In genomic region chrX:50100188-50100587, GRCh38 we compare ENCODE assay signal across 10 cellular contexts.
DNase-seq lines count a peak whose midpoint lies in the region; ATAC-seq, FAIRE-seq and TF ChIP-seq lines count a peak whose summit lies in the region.
"Had no signal": no experiment of that assay in that cellular context is flagged by ENCODE, and none has a peak within 500 bp of the region (broad histone marks: within the 10 kb centered on the region; RNA-seq: fewer than 3 reads in every experiment).

No MANE protein-coding gene starts in this region.

- intact Hi-C loops in kidney (cut with DNase I) = no loop called here

- DNase-seq in AG08395 (ENCODE audit: low spot score) (peak; percentile 11), kidney (no peak), NCI-H446 (lab: John Stamatoyannopoulos, UW) (no peak), activated T-cell treated with anti-CD3 and anti-CD28 coated beads for 4 hours (no peak)
- DNase-seq: NCI-H510A, right cardiac atrium had no signal

- H3K4me1 Mint-ChIP-seq in stimulated activated memory B cell treated with anti-CD40 and anti-IgM and Interleukin-4, amounts not matched to agents 10 μg/mL and 1 μg/mL and 100 μg/mL, for 72 hours = no peaks in the 10 kb centered on the region

- H3K9ac ChIP-seq in kidney (ENCODE audit: low read length in 2 of 2) = no peak overlapping the region

- H3K36me3 ChIP-seq in kidney (ENCODE audit: control insufficient read depth in 1 of 2, insufficient read depth in 2 of 2, low read length in 2 of 2) = no peaks in the 10 kb centered on the region

- H3K36me3 Mint-ChIP-seq in stimulated activated memory B cell treated with anti-CD40 and anti-IgM and Interleukin-4, amounts not matched to agents 10 μg/mL and 1 μg/mL and 100 μg/mL, for 72 hours = no peaks in the 10 kb centered on the region

- no peak overlapping the region for H3K4me3 Mint-ChIP-seq in stimulated activated memory B cell treated with anti-CD40 and anti-IgM and Interleukin-4, amounts not matched to agents 10 μg/mL and 1 μg/mL and 100 μg/mL, for 72 hours

- no peak overlapping the region for H3K4me3 ChIP-seq in kidney (ENCODE audit: low read length in 2 of 2)

- H3K9me3 ChIP-seq in kidney (ENCODE audit: control insufficient read depth in 1 of 2, low read length in 2 of 2) = no peaks in the 10 kb centered on the region

- FAIRE-seq in kidney (lab: Jason Lieb, UNC) = peak; percentile 49

- H3K27ac Mint-ChIP-seq in stimulated activated memory B cell treated with anti-CD40 and anti-IgM and Interleukin-4, amounts not matched to agents 10 μg/mL and 1 μg/mL and 100 μg/mL, for 72 hours = no peak overlapping the region

- no peaks in the 10 kb centered on the region for H3K27me3 Mint-ChIP-seq in stimulated activated memory B cell treated with anti-CD40 and anti-IgM and Interleukin-4, amounts not matched to agents 10 μg/mL and 1 μg/mL and 100 μg/mL, for 72 hours

- peak; percentile 45 for ATAC-seq in GM18868 (IDR thresholded peaks at IDR 0.05; ENCODE audit: unreplicated experiment)
- peak; percentile 86 for ATAC-seq in SK-N-SH treated with all-trans-retinoic acid at 6 μM for 48 hours
- no peak for ATAC-seq in HG02763 (IDR thresholded peaks at IDR 0.05; ENCODE audit: unreplicated experiment)
- ATAC-seq in stimulated activated memory B cell treated with anti-CD40 and anti-IgM and Interleukin-4, amounts not matched to agents 10 μg/mL and 1 μg/mL and 100 μg/mL, for 72 hours = no peak

- peak; percentile 33 for TF ChIP-seq CTCF in kidney (IDR thresholded peaks at IDR 0.05; ENCODE audit: borderline replicate concordance, extremely low read depth, insufficient read depth)

- no peak overlapping the region for H3K27ac ChIP-seq in kidney (ENCODE audit: low read depth in 2 of 2, low read length in 2 of 2)

- H3K4me1 ChIP-seq in kidney (ENCODE audit: control insufficient read depth in 1 of 2, insufficient read depth in 1 of 2, low read depth in 1 of 2, low read length in 2 of 2) = peaks cover 0 to 15% of the 10 kb centered on the region in 2 donors

- H3K9me3 Mint-ChIP-seq in stimulated activated memory B cell treated with anti-CD40 and anti-IgM and Interleukin-4, amounts not matched to agents 10 μg/mL and 1 μg/mL and 100 μg/mL, for 72 hours = no peaks in the 10 kb centered on the region

TF ChIP-seq in SK-N-SH treated with all-trans-retinoic acid at 6 μM for 48 hours, 23 proteins besides CTCF, POLR2A, EP300 and RAD21:
- TF ChIP-seq SNAI2 (CRISPR knock-in tag; IDR thresholded peaks at IDR 0.05) (no peak), ZC3H10 (CRISPR knock-in tag; IDR thresholded peaks at IDR 0.05) (no peak), CSRNP3 (CRISPR knock-in tag; IDR thresholded peaks at IDR 0.05) (no peak), ZNF70 (CRISPR knock-in tag; IDR thresholded peaks at IDR 0.05) (no peak), RARB (CRISPR knock-in tag; IDR thresholded peaks at IDR 0.05) (no peak), ZFP3 (CRISPR knock-in tag; IDR thresholded peaks at IDR 0.05) (no peak), PPARA (CRISPR knock-in tag; IDR thresholded peaks at IDR 0.05; ENCODE audit: borderline replicate concordance) (no peak), GLIS3 (CRISPR knock-in tag; IDR thresholded peaks at IDR 0.05) (no peak), OSR1 (CRISPR knock-in tag; IDR thresholded peaks at IDR 0.05) (no peak), ARNTL (CRISPR knock-in tag; IDR thresholded peaks at IDR 0.05; ENCODE audit: borderline replicate concordance, low read depth) (no peak), PATZ1 (CRISPR knock-in tag; IDR thresholded peaks at IDR 0.05; ENCODE audit: borderline replicate concordance) (no peak), ZFP30 (CRISPR knock-in tag; IDR thresholded peaks at IDR 0.05) (no peak)

Comparison
In these comparisons a context has a peak if more than half of its experiments do, and no peak if none do; other contexts are left out.
1. ATAC-seq: peak in GM18868 (single experiment) and SK-N-SH treated with all-trans-retinoic acid at 6 μM for 48 hours (single experiment); none in HG02763 (single experiment) and stimulated activated memory B cell treated with anti-CD40 and anti-IgM and Interleukin-4, amounts not matched to agents 10 μg/mL and 1 μg/mL and 100 μg/mL, for 72 hours (single experiment).